10 cellular contexts compared by ENCODE assay signal in the genomic region with DNA sequence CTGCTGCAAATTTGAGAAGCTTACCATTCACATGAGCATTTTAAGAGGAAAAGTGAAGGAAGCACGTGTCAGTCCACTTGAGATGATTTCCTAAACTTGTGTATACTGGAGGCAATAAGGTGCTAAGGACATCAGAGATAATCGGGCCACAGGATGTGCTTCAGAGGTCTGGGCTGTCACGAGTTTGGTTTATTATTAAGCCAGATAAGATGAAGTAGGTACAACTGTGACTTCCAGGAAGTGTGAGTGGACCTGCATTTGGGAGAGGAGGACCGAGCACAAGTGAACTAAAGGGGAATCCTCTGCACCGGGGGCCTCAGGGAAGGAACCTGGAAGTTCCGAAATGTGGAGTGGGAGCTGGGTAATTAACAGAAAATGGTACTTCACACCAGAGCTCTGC. TPM values are rescaled to one million over a fixed set of nuclear protein-coding genes. Genes with fewer than 3 reads are reported as not detected.
DNase-seq lines count a peak whose midpoint lies in the region; ATAC-seq, FAIRE-seq and TF ChIP-seq lines count a peak whose summit lies in the region.
"Had no signal": no experiment of that assay in that cellular context is flagged by ENCODE, and none has a peak within 500 bp of the region (broad histone marks: within the 10 kb centered on the region; RNA-seq: fewer than 3 reads in every experiment).

No MANE protein-coding gene starts in this region.

- no peak for FAIRE-seq in frontal cortex (lab: Jason Lieb, UNC)

- H3K9me3 Mint-ChIP-seq in activated T-cell treated with anti-CD3 and anti-CD28 coated beads, Interleukin-2, amount 50 U/mL, for 72 hours, result no peaks in the 10 kb centered on the region
- H3K9me3 Mint-ChIP-seq in glutamatergic neuron (ENCODE audit: unreplicated experiment), result peaks cover 10% of the 10 kb centered on the region
- H3K9me3 Mint-ChIP-seq in activated CD4-positive, alpha-beta T cell treated with anti-CD3 and anti-CD28 coated beads, Interleukin-2, amount 10 ng/mL, durations not matched to agents 7 days and 5 days, result no peaks in the 10 kb centered on the region

- TF ChIP-seq EP300 in suprapubic skin (IDR thresholded peaks at IDR 0.05), result no peak

- H3K4me3 ChIP-seq in HUES6 (ENCODE audit: low read depth, low read length) (peak overlapping the region; percentile 69), suprapubic skin (peak overlapping the region; percentile 61)

- POLR2A ChIA-PET in activated CD4-positive, alpha-beta T cell treated with anti-CD3 and anti-CD28 coated beads, Interleukin-2, amount 10 ng/mL, durations not matched to agents 7 days and 5 days (lab: Charles Lee), result no interaction called here

- H3K27ac ChIP-seq in HUES6 (ENCODE audit: low read depth, low read length) (no peak overlapping the region), suprapubic skin (no peak overlapping the region)
- H3K27ac ChIP-seq: BLaER1 had no signal

- TF ChIP-seq CTCF in glutamatergic neuron (IDR thresholded peaks at IDR 0.05; ENCODE audit: partially characterized antibody, unreplicated experiment), result no peak
- no peak for TF ChIP-seq CTCF in suprapubic skin (IDR thresholded peaks at IDR 0.05)

- CTCF ChIA-PET in activated CD4-positive, alpha-beta T cell treated with anti-CD3 and anti-CD28 coated beads, Interleukin-2, amount 10 ng/mL, durations not matched to agents 7 days and 5 days (lab: Charles Lee), result no interaction called here

- H3K9ac ChIP-seq in HUES6 (ENCODE audit: low read length), result no peak overlapping the region
- H3K9ac ChIP-seq: BLaER1 had no signal

- 47% methylated on average over 6 of the region's 6 CpGs for WGBS in suprapubic skin

- TF ChIP-seq POLR2A in suprapubic skin (IDR thresholded peaks at IDR 0.05), result no peak

- peaks cover 11% of the 10 kb centered on the region for H3K4me1 Mint-ChIP-seq in activated T-cell treated with anti-CD3 and anti-CD28 coated beads, Interleukin-2, amount 50 U/mL, for 72 hours (ENCODE audit: low read depth)
- H3K4me1 Mint-ChIP-seq in glutamatergic neuron (ENCODE audit: low read depth, unreplicated experiment), result peaks cover 5% of the 10 kb centered on the region
- H3K4me1 Mint-ChIP-seq in activated CD4-positive, alpha-beta T cell treated with anti-CD3 and anti-CD28 coated beads, Interleukin-2, amount 10 ng/mL, durations not matched to agents 7 days and 5 days, result peaks cover 13% of the 10 kb centered on the region

- H3K9me3 ChIP-seq in HUES6 (ENCODE audit: control insufficient read depth, insufficient read depth, low read depth, low read length) (no peaks in the 10 kb centered on the region), suprapubic skin (no peaks in the 10 kb centered on the region)
- H3K9me3 ChIP-seq: BLaER1 had no signal

- H3K27me3 Mint-ChIP-seq in activated T-cell treated with anti-CD3 and anti-CD28 coated beads, Interleukin-2, amount 50 U/mL, for 72 hours (ENCODE audit: low read depth), result peaks cover 46% of the 10 kb centered on the region
- peaks cover 12% of the 10 kb centered on the region for H3K27me3 Mint-ChIP-seq in glutamatergic neuron (ENCODE audit: unreplicated experiment)
- H3K27me3 Mint-ChIP-seq in activated CD4-positive, alpha-beta T cell treated with anti-CD3 and anti-CD28 coated beads, Interleukin-2, amount 10 ng/mL, durations not matched to agents 7 days and 5 days, result peaks cover 50% of the 10 kb centered on the region

- ATAC-seq in activated T-cell treated with anti-CD3 and anti-CD28 coated beads, Interleukin-2, amount 50 U/mL, for 72 hours (replicated peaks in 1 of 2), result no peak

- H3K36me3 ChIP-seq in HUES6 (ENCODE audit: control insufficient read depth, insufficient read depth, low read length), result no peaks in the 10 kb centered on the region
- no peaks in the 10 kb centered on the region for H3K36me3 ChIP-seq in suprapubic skin
- H3K36me3 ChIP-seq: BLaER1 had no signal

- H3K27me3 ChIP-seq in HUES6 (ENCODE audit: control insufficient read depth, insufficient read depth, low read length), result peaks cover 92% of the 10 kb centered on the region
- H3K27me3 ChIP-seq in suprapubic skin, result peaks cover 32% of the 10 kb centered on the region

- H3K4me1 ChIP-seq in HUES6 (ENCODE audit: control insufficient read depth, insufficient read depth, low read length), result peaks cover 11% of the 10 kb centered on the region
- peaks cover 34% of the 10 kb centered on the region for H3K4me1 ChIP-seq in suprapubic skin

- H3K4me3 Mint-ChIP-seq in activated T-cell treated with anti-CD3 and anti-CD28 coated beads, Interleukin-2, amount 50 U/mL, for 72 hours, result peak overlapping the region; percentile 51 to 71
- H3K4me3 Mint-ChIP-seq in glutamatergic neuron (ENCODE audit: unreplicated experiment), result peak overlapping the region; percentile 74
- H3K4me3 Mint-ChIP-seq in activated CD4-positive, alpha-beta T cell treated with anti-CD3 and anti-CD28 coated beads, Interleukin-2, amount 10 ng/mL, durations not matched to agents 7 days and 5 days, result no peak overlapping the region

- H3K36me3 Mint-ChIP-seq in activated T-cell treated with anti-CD3 and anti-CD28 coated beads, Interleukin-2, amount 50 U/mL, for 72 hours (ENCODE audit: insufficient read depth in 2 of 2), result no peaks in the 10 kb centered on the region
- no peaks in the 10 kb centered on the region for H3K36me3 Mint-ChIP-seq in glutamatergic neuron (ENCODE audit: unreplicated experiment)
- no peaks in the 10 kb centered on the region for H3K36me3 Mint-ChIP-seq in activated CD4-positive, alpha-beta T cell treated with anti-CD3 and anti-CD28 coated beads, Interleukin-2, amount 10 ng/mL, durations not matched to agents 7 days and 5 days (ENCODE audit: low read depth)

- no peak for DNase-seq in activated T-cell treated with anti-CD3 and anti-CD28 coated beads, Interleukin-2, amount 50 U/mL, for 72 hours
- no peak for DNase-seq in activated T-cell treated with anti-CD3 and anti-CD28 coated beads, Interleukin-2, amount 50 U/mL, for 48 hours
- no peak for DNase-seq in glutamatergic neuron
- DNase-seq in suprapubic skin (ENCODE audit: low spot score in 2 of 2), result no peak
- no peak for DNase-seq in frontal cortex (ENCODE audit: low spot score in 2 of 2)
- DNase-seq in H4 (ENCODE audit: low spot score), result no peak
- no peak for DNase-seq in activated CD4-positive, alpha-beta T cell treated with anti-CD3 and anti-CD28 coated beads, Interleukin-2, amount 10 ng/mL, durations not matched to agents 7 days and 5 days

- no peak overlapping the region for H3K27ac Mint-ChIP-seq in activated T-cell treated with anti-CD3 and anti-CD28 coated beads, Interleukin-2, amount 50 U/mL, for 72 hours
- no peak overlapping the region for H3K27ac Mint-ChIP-seq in glutamatergic neuron (ENCODE audit: unreplicated experiment)
- no peak overlapping the region for H3K27ac Mint-ChIP-seq in activated CD4-positive, alpha-beta T cell treated with anti-CD3 and anti-CD28 coated beads, Interleukin-2, amount 10 ng/mL, durations not matched to agents 7 days and 5 days

RNA-seq across cellular contexts. Expression of a gene that starts 1.4 kb away (rescaled TPM):
- total RNA-seq in activated T-cell treated with anti-CD3 and anti-CD28 coated beads, Interleukin-2, amount 50 U/mL, for 72 hours, result under 1 TPM in 1 of 2 donors, not detected in 1; 0.05 TPM
- total RNA-seq in glutamatergic neuron (ENCODE audit: unreplicated experiment) (1.6 TPM), suprapubic skin (1 to 10 TPM; 1.0 to 7.8 (median 3.7) TPM), frontal cortex (11.8 TPM)
- 0.84 and 2.1 TPM in 2 replicates for total RNA-seq in H4 (2014; rRNA removed; shearing (Covaris generic))
- total RNA-seq in activated CD4-positive, alpha-beta T cell treated with anti-CD3 and anti-CD28 coated beads, Interleukin-2, amount 10 ng/mL, durations not matched to agents 7 days and 5 days, result not detected
- total RNA-seq: T-helper 2 cell treated with Interferon-gamma antibody and Interleukin-4, amounts not matched to agents 100 ng/mL and 5 ng/mL, for 36 hours had no signal
